ENCODE assay signal across 1 cellular context in genomic region chr20:50450961-50451752, GRCh38.
TF ChIP-seq lines count a peak whose summit lies in the region.

No MANE protein-coding gene starts in this region.

TF ChIP-seq in GM12878, 131 proteins besides CTCF, POLR2A, EP300 and RAD21 (continued from another document):
- TF ChIP-seq CEBPZ (IDR thresholded peaks at IDR 0.05; ENCODE audit: low read depth, low read length) (no peak), PML (IDR thresholded peaks at IDR 0.05; ENCODE audit: low read length) (no peak), GATAD2B (conservative IDR thresholded peaks at IDR 0.05; ENCODE audit: low read depth) (no peak), IKZF1 (conservative IDR thresholded peaks at IDR 0.05) (peak; percentile 42; the same call in 1 of the 2 replicates), MEF2A (IDR thresholded peaks at IDR 0.05; ENCODE audit: insufficient read depth, low read depth, low read length) (peak; percentile 66), NRF1 (conservative IDR thresholded peaks at IDR 0.05; ENCODE audit: low read depth, low read length) (no peak), BCL11A (IDR thresholded peaks at IDR 0.05; ENCODE audit: low read depth, low read length) (peak; percentile 92), CBFB (IDR thresholded peaks at IDR 0.05; ENCODE audit: low read depth) (no peak), RELB (IDR thresholded peaks at IDR 0.05; ENCODE audit: low read depth) (0 out of 2 replicates have a peak, but pooled peaks have one; percentile 17)
- TF ChIP-seq, protein P1, sequence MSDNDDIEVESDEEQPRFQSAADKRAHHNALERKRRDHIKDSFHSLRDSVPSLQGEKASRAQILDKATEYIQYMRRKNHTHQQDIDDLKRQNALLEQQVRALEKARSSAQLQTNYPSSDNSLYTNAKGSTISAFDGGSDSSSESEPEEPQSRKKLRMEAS (IDR thresholded peaks at IDR 0.05; ENCODE audit: low read depth, low read length) = no peak
- TF ChIP-seq, protein P2, sequence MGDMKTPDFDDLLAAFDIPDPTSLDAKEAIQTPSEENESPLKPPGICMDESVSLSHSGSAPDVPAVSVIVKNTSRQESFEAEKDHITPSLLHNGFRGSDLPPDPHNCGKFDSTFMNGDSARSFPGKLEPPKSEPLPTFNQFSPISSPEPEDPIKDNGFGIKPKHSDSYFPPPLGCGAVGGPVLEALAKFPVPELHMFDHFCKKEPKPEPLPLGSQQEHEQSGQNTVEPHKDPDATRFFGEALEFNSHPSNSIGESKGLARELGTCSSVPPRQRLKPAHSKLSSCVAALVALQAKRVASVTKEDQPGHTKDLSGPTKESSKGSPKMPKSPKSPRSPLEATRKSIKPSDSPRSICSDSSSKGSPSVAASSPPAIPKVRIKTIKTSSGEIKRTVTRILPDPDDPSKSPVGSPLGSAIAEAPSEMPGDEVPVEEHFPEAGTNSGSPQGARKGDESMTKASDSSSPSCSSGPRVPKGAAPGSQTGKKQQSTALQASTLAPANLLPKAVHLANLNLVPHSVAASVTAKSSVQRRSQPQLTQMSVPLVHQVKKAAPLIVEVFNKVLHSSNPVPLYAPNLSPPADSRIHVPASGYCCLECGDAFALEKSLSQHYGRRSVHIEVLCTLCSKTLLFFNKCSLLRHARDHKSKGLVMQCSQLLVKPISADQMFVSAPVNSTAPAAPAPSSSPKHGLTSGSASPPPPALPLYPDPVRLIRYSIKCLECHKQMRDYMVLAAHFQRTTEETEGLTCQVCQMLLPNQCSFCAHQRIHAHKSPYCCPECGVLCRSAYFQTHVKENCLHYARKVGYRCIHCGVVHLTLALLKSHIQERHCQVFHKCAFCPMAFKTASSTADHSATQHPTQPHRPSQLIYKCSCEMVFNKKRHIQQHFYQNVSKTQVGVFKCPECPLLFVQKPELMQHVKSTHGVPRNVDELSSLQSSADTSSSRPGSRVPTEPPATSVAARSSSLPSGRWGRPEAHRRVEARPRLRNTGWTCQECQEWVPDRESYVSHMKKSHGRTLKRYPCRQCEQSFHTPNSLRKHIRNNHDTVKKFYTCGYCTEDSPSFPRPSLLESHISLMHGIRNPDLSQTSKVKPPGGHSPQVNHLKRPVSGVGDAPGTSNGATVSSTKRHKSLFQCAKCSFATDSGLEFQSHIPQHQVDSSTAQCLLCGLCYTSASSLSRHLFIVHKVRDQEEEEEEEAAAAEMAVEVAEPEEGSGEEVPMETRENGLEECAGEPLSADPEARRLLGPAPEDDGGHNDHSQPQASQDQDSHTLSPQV (IDR thresholded peaks at IDR 0.05) = no peak
